ENCODE assay signal across 8 cellular contexts in the genomic region with DNA sequence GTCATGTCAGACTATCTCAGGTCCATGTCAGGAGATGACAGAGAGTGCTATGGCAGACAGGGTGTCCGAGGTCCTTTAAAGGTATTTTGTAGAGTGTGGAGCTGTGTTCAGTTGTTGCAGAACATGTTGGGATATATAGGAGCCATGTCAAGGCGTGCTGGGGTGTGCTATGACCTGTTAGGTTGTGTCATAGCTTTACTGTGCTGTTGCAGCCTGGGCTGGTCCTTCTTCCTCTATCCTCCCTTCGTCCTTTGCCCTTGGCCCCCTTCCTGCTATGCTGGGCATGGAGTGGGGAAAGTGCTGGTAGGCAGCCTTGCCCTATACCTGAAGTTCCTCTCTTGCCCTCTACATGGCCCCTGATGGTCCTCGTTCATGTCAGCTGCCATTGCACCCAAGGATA. TPM values are rescaled to one million over a fixed set of nuclear protein-coding genes. Genes with fewer than 3 reads are reported as not detected.
"Had no signal": no experiment of that assay in that cellular context is flagged by ENCODE, and none has a peak within 500 bp of the region (broad histone marks: within the 10 kb centered on the region; RNA-seq: fewer than 3 reads in every experiment).

No MANE protein-coding gene starts in this region.

RNA-seq across cellular contexts. Expression of a gene that starts 7.0 kb away (rescaled TPM):
- total RNA-seq: LHCN-M2, NCI-H460, SJSA1 had no signal
- polyA plus RNA-seq: SK-N-SH had no signal

RNA-seq across cellular contexts. Expression of a gene that starts 39.2 kb away (rescaled TPM):
- total RNA-seq: LHCN-M2, OCI-LY7, SJSA1 had no signal

RNA-seq across cellular contexts. Expression of a gene that starts 48.0 kb away (rescaled TPM):
- total RNA-seq: LHCN-M2, MCF 10A, NCI-H460, OCI-LY7, PC-9, Right ventricle myocardium superior, SJSA1 had no signal
- polyA plus RNA-seq: SK-N-SH had no signal

RNA-seq across cellular contexts. Expression of a gene that starts 57.9 kb away (rescaled TPM):
- total RNA-seq: LHCN-M2, MCF 10A, NCI-H460, OCI-LY7, PC-9, Right ventricle myocardium superior, SJSA1 had no signal
- polyA plus RNA-seq: SK-N-SH had no signal
